In genomic region chr11:116869610-116870009, GRCh38 we compare ENCODE assay signal across 27 cellular contexts. TPM values are rescaled to one million over a fixed set of nuclear protein-coding genes. Genes with fewer than 3 reads are reported as not detected.
A peak's percentile ranks its signal among the peaks of the same experiment; 100 is the strongest.
DNase-seq lines count a peak whose midpoint lies in the region; ATAC-seq, FAIRE-seq and TF ChIP-seq lines count a peak whose summit lies in the region.
"Had no signal": no experiment of that assay in that cellular context is flagged by ENCODE, and none has a peak within 500 bp of the region (broad histone marks: within the 10 kb centered on the region; RNA-seq: fewer than 3 reads in every experiment).

No MANE protein-coding gene starts in this region.

- no peaks in the 10 kb centered on the region for H3K79me2 ChIP-seq in HepG2 (ENCODE audit: insufficient read depth, low read length)

- intact Hi-C loops in natural killer cell (cut with micrococcal nuclease) (no loop called here), HepG2 (cut with micrococcal nuclease; ENCODE audit: unreplicated experiment) (no loop called here), testis (cut with DNase I; ENCODE audit: low total_unique reads) (loop anchor here (10.0 kb wide), 1 partner anchor 235 kb away; no protein-coding TSS in a partner anchor)

- TF ChIP-seq EP300 in HepG2 (IDR thresholded peaks at IDR 0.05; ENCODE audit: low read depth in 2 of 2, low read length in 2 of 2) (no peak), HepG2 (CRISPR knock-in tag; IDR thresholded peaks at IDR 0.05; ENCODE audit: borderline replicate concordance) (no peak)

- FAIRE-seq in HepG2 (lab: Jason Lieb, UNC): peak; percentile 60
- FAIRE-seq: GM12878, RCC 7860 had no signal

- in situ Hi-C loops in HepG2 (cut with HindIII; ENCODE audit: extremely low pct_ligation_motif_present, low pct_unique_long_range_greater_than_20kb): loop anchor here (5.0 kb wide), 1 partner anchor 363 kb away; the partner anchor contains the start of genes PCSK7 and RNF214

- POLR2A ChIA-PET in activated CD4-positive, alpha-beta memory T cell treated with anti-CD3 and anti-CD28 coated beads, Interleukin-2, amount 10 ng/mL, durations not matched to agents 7 days and 5 days (lab: Charles Lee): interaction anchor here (0.6 to 2.7 kb wide), 2 partner anchors 16 to 363 kb away, joined by 3 to 7 read pairs; partner anchors contain the start of genes PCSK7 and RNF214
- POLR2A ChIA-PET in HepG2 (lab: Yijun Ruan, JAX): interaction anchor here (0.8 to 1.9 kb wide), 4 partner anchors 33 to 81 kb away, joined by 3 to 21 read pairs (median 4); partner anchors contain the start of genes APOA1, APOA5 and ZPR1

- no peak overlapping the region for H2BK12ac ChIP-seq in neuronal stem cell (ENCODE audit: low read length)

- H2BK120ac ChIP-seq in neuronal stem cell (ENCODE audit: low read depth, low read length): no peak overlapping the region

- H3K9ac ChIP-seq in HepG2 (ENCODE audit: insufficient read depth, low read depth, low read length) (no peak overlapping the region), neuronal stem cell (ENCODE audit: low read depth, low read length, poor library complexity) (no peak overlapping the region)

- H3K4me1 ChIP-seq in HepG2 (ENCODE audit: insufficient read depth, low read length) (peaks cover 20% of the 10 kb centered on the region), neuronal stem cell (ENCODE audit: control insufficient read depth in 2 of 2, insufficient read depth in 1 of 2, low read depth in 1 of 2, low read length in 2 of 2) (no peaks in the 10 kb centered on the region), testis (peaks cover 20% of the 10 kb centered on the region)
- H3K4me1 ChIP-seq: sigmoid colon, vagina had no signal

- no peak for TF ChIP-seq RAD21 in HepG2 (CRISPR knock-in tag; IDR thresholded peaks at IDR 0.05)

- H3K36me3 Mint-ChIP-seq in natural killer cell treated with Interleukin-12 subunit alpha and Interleukin-12 subunit beta and Interleukin-15 and Interleukin-18, amount 100 ng/mL, for 72 hours: peaks cover 49% of the 10 kb centered on the region
- H3K36me3 Mint-ChIP-seq in natural killer cell: peaks cover 28% of the 10 kb centered on the region
- H3K36me3 Mint-ChIP-seq in activated CD4-positive, alpha-beta memory T cell treated with anti-CD3 and anti-CD28 coated beads, Interleukin-2, amount 10 ng/mL, durations not matched to agents 7 days and 5 days (ENCODE audit: low read depth): peaks cover 63% of the 10 kb centered on the region

- H3K27ac ChIP-seq in HepG2 (ENCODE audit: extremely low read length, insufficient read depth, low read length) (no peak overlapping the region), neuronal stem cell (replicated peaks; ENCODE audit: low read length) (no peak overlapping the region), testis (no peak overlapping the region)
- H3K27ac ChIP-seq: sigmoid colon, vagina had no signal

- no peak overlapping the region for H2AK5ac ChIP-seq in neuronal stem cell (ENCODE audit: low read depth, low read length)

- H3K9me3 Mint-ChIP-seq in natural killer cell treated with Interleukin-12 subunit alpha and Interleukin-12 subunit beta and Interleukin-15 and Interleukin-18, amount 100 ng/mL, for 72 hours: no peaks in the 10 kb centered on the region
- no peaks in the 10 kb centered on the region for H3K9me3 Mint-ChIP-seq in natural killer cell
- no peaks in the 10 kb centered on the region for H3K9me3 Mint-ChIP-seq in activated CD4-positive, alpha-beta memory T cell treated with anti-CD3 and anti-CD28 coated beads, Interleukin-2, amount 10 ng/mL, durations not matched to agents 7 days and 5 days
- H3K9me3 Mint-ChIP-seq: activated naive CD4-positive, alpha-beta T cell treated with anti-CD3 and anti-CD28 coated beads, Interleukin-2, amount 10 ng/mL, durations not matched to agents 7 days and 5 days; CD14-positive monocyte; H9; stimulated activated naive CD8-positive, alpha-beta T cell treated with anti-CD3 and anti-CD28 coated beads, Interleukin-15, Interleukin-2, amounts not matched to agents 100 ng/mL and 50 ng/mL, for 24 hours had no signal

- H3K4me3 Mint-ChIP-seq in natural killer cell treated with Interleukin-12 subunit alpha and Interleukin-12 subunit beta and Interleukin-15 and Interleukin-18, amount 100 ng/mL, for 72 hours: no peak overlapping the region
- no peak overlapping the region for H3K4me3 Mint-ChIP-seq in natural killer cell
- no peak overlapping the region for H3K4me3 Mint-ChIP-seq in activated CD4-positive, alpha-beta memory T cell treated with anti-CD3 and anti-CD28 coated beads, Interleukin-2, amount 10 ng/mL, durations not matched to agents 7 days and 5 days
- H3K4me3 Mint-ChIP-seq: activated naive CD4-positive, alpha-beta T cell treated with anti-CD3 and anti-CD28 coated beads, Interleukin-2, amount 10 ng/mL, durations not matched to agents 7 days and 5 days; CD14-positive monocyte; H9; stimulated activated naive CD8-positive, alpha-beta T cell treated with anti-CD3 and anti-CD28 coated beads, Interleukin-15, Interleukin-2, amounts not matched to agents 100 ng/mL and 50 ng/mL, for 24 hours had no signal

- no peaks in the 10 kb centered on the region for H3K79me1 ChIP-seq in neuronal stem cell (ENCODE audit: low read depth, low read length)

- no peaks in the 10 kb centered on the region for H4K20me1 ChIP-seq in HepG2 (ENCODE audit: insufficient read depth, low read length)

- H3K36me3 ChIP-seq in HepG2 (replicated peaks in 1 of 2; ENCODE audit: control insufficient read depth in 1 of 2, insufficient read depth in 2 of 2, low read length in 2 of 2) (peaks cover 24 to 87% of the 10 kb centered on the region in 2 experiments), neuronal stem cell (replicated peaks in 1 of 2; ENCODE audit: control insufficient read depth in 2 of 2, insufficient read depth in 2 of 2, low read length in 2 of 2) (peaks cover 41 to 97% of the 10 kb centered on the region in 2 donors), testis (ENCODE audit: low read depth, missing control alignments) (no peaks in the 10 kb centered on the region)

- H4K8ac ChIP-seq in neuronal stem cell (ENCODE audit: low read depth, low read length): no peak overlapping the region

- peak overlapping the region; percentile 51 to 72 for H3K27ac Mint-ChIP-seq in natural killer cell treated with Interleukin-12 subunit alpha and Interleukin-12 subunit beta and Interleukin-15 and Interleukin-18, amount 100 ng/mL, for 72 hours
- peak overlapping the region in 1 of 2 donors; percentile 15 for H3K27ac Mint-ChIP-seq in natural killer cell
- peak overlapping the region; percentile 12 for H3K27ac Mint-ChIP-seq in activated CD4-positive, alpha-beta memory T cell treated with anti-CD3 and anti-CD28 coated beads, Interleukin-2, amount 10 ng/mL, durations not matched to agents 7 days and 5 days
- H3K27ac Mint-ChIP-seq: activated naive CD4-positive, alpha-beta T cell treated with anti-CD3 and anti-CD28 coated beads, Interleukin-2, amount 10 ng/mL, durations not matched to agents 7 days and 5 days; H9; stimulated activated naive CD8-positive, alpha-beta T cell treated with anti-CD3 and anti-CD28 coated beads, Interleukin-15, Interleukin-2, amounts not matched to agents 100 ng/mL and 50 ng/mL, for 24 hours had no signal

- no peak overlapping the region for H2BK5ac ChIP-seq in neuronal stem cell (ENCODE audit: low read length)

- no peaks in the 10 kb centered on the region for H3K27me3 Mint-ChIP-seq in natural killer cell treated with Interleukin-12 subunit alpha and Interleukin-12 subunit beta and Interleukin-15 and Interleukin-18, amount 100 ng/mL, for 72 hours
- H3K27me3 Mint-ChIP-seq in natural killer cell (ENCODE audit: low read depth in 2 of 2): no peaks in the 10 kb centered on the region
- H3K27me3 Mint-ChIP-seq in activated CD4-positive, alpha-beta memory T cell treated with anti-CD3 and anti-CD28 coated beads, Interleukin-2, amount 10 ng/mL, durations not matched to agents 7 days and 5 days: no peaks in the 10 kb centered on the region
- H3K27me3 Mint-ChIP-seq: activated naive CD4-positive, alpha-beta T cell treated with anti-CD3 and anti-CD28 coated beads, Interleukin-2, amount 10 ng/mL, durations not matched to agents 7 days and 5 days; stimulated activated naive CD8-positive, alpha-beta T cell treated with anti-CD3 and anti-CD28 coated beads, Interleukin-15, Interleukin-2, amounts not matched to agents 100 ng/mL and 50 ng/mL, for 24 hours had no signal

- no peak overlapping the region for H3K14ac ChIP-seq in neuronal stem cell (ENCODE audit: low read length)

- CTCF ChIA-PET in activated CD4-positive, alpha-beta memory T cell treated with anti-CD3 and anti-CD28 coated beads, Interleukin-2, amount 10 ng/mL, durations not matched to agents 7 days and 5 days (lab: Charles Lee): interaction anchor here (0.7 to 0.8 kb wide), 2 partner anchors 11 to 229 kb away, joined by 3 read pairs; no protein-coding TSS in a partner anchor
- CTCF ChIA-PET in HepG2 (lab: Yijun Ruan, JAX; ENCODE audit: low intra/inter-chr PET ratio, low total read pairs): interaction anchor here (1.2 kb wide), 1 partner anchor 236 kb away, joined by 3 read pairs; no protein-coding TSS in a partner anchor

- H3K23ac ChIP-seq in neuronal stem cell (ENCODE audit: low read depth, low read length, poor library complexity): no peak overlapping the region

- no peak overlapping the region for H3K18ac ChIP-seq in neuronal stem cell (ENCODE audit: low read length)

- TF ChIP-seq CTCF in natural killer cell (IDR thresholded peaks at IDR 0.05) (no peak), HepG2 (CRISPR knock-in tag; IDR thresholded peaks at IDR 0.05) (peak; percentile 40), testis (IDR thresholded peaks at IDR 0.05) (no peak)

- H2AFZ ChIP-seq in HepG2 (ENCODE audit: low read length): no peak overlapping the region
- no peak overlapping the region for H2AFZ ChIP-seq in neuronal stem cell (ENCODE audit: low read length)

- TF ChIP-seq POLR2A in HepG2 (IDR thresholded peaks at IDR 0.05; ENCODE audit: insufficient read depth in 1 of 2, low read depth in 2 of 2, low read length in 2 of 2) (no peak), testis (IDR thresholded peaks at IDR 0.05) (no peak)

- H3K4me2 ChIP-seq in HepG2 (ENCODE audit: low read depth, low read length): no peak overlapping the region
- H3K4me2 ChIP-seq in neuronal stem cell (ENCODE audit: insufficient read depth, low read length, poor library complexity, severe bottlenecking): no peak overlapping the region

- peaks cover 16 to 23% of the 10 kb centered on the region in 2 donors for H3K4me1 Mint-ChIP-seq in natural killer cell treated with Interleukin-12 subunit alpha and Interleukin-12 subunit beta and Interleukin-15 and Interleukin-18, amount 100 ng/mL, for 72 hours (ENCODE audit: low read depth in 2 of 2)
- peaks cover 0 to 9% of the 10 kb centered on the region in 2 donors for H3K4me1 Mint-ChIP-seq in natural killer cell
- H3K4me1 Mint-ChIP-seq in activated CD4-positive, alpha-beta memory T cell treated with anti-CD3 and anti-CD28 coated beads, Interleukin-2, amount 10 ng/mL, durations not matched to agents 7 days and 5 days: peaks cover 19% of the 10 kb centered on the region
- H3K4me1 Mint-ChIP-seq: H9 had no signal

- H3K27me3 ChIP-seq in HepG2 (ENCODE audit: control insufficient read depth in 1 of 2, insufficient read depth in 2 of 2, low read length in 2 of 2) (no peaks in the 10 kb centered on the region), neuronal stem cell (ENCODE audit: control insufficient read depth in 3 of 3, insufficient read depth in 3 of 3, low read depth in 1 of 3, low read length in 3 of 3) (no peaks in the 10 kb centered on the region), testis (no peaks in the 10 kb centered on the region)
- H3K27me3 ChIP-seq: sigmoid colon, vagina had no signal

- H3K4me3 ChIP-seq in HepG2 (replicated peaks in 1 of 3; ENCODE audit: insufficient read depth in 1 of 3, low read depth in 2 of 3, low read length in 3 of 3) (no peak overlapping the region), neuronal stem cell (ENCODE audit: low read length in 2 of 2) (no peak overlapping the region), testis (no peak overlapping the region)
- H3K4me3 ChIP-seq: GM12878, lung, sigmoid colon, vagina had no signal

- no peak overlapping the region for H2BK15ac ChIP-seq in neuronal stem cell (ENCODE audit: low read length)

- no peak for ATAC-seq in natural killer cell treated with Interleukin-12 subunit alpha and Interleukin-12 subunit beta and Interleukin-15 and Interleukin-18, amount 100 ng/mL, for 72 hours
- ATAC-seq in natural killer cell (no peak), HepG2 (peak; percentile 87), GM21367 (IDR thresholded peaks at IDR 0.05; ENCODE audit: unreplicated experiment) (no peak)
- ATAC-seq: GM12878 had no signal

- no peak for DNase-seq in natural killer cell treated with Interleukin-12 subunit alpha and Interleukin-12 subunit beta and Interleukin-15 and Interleukin-18, amount 100 ng/mL, for 72 hours (ENCODE audit: low spot score)
- no peak for DNase-seq in natural killer cell
- DNase-seq in activated CD4-positive, alpha-beta memory T cell treated with anti-CD3 and anti-CD28 coated beads, Interleukin-2, amount 10 ng/mL, durations not matched to agents 7 days and 5 days: no peak
- peak; percentile 52 for DNase-seq in HepG2 (ENCODE audit: low spot score)
- no peak for DNase-seq in T-helper 9 cell
- no peak for DNase-seq in neuronal stem cell (ENCODE audit: low spot score)
- no peak for DNase-seq in testis
- DNase-seq: ACHN; activated CD4-positive, alpha-beta T cell treated with anti-CD3 and anti-CD28 coated beads for 1 hour; activated CD8-positive, alpha-beta memory T cell treated with anti-CD3 and anti-CD28 coated beads, Interleukin-2, amount 50 U/mL, for 48 hours; activated naive CD4-positive, alpha-beta T cell treated with anti-CD3 and anti-CD28 coated beads, Interleukin-2, amount 10 ng/mL, durations not matched to agents 7 days and 5 days; aorta; DMS 273 treated with DMSO at 0.1 percent for 48 hours; H9; NCI-H2227 treated with DMSO at 0.1 percent for 48 hours; sigmoid colon had no signal

- no TSS peak for BruUV-seq in HepG2 (replicated peaks; lab: Mats Ljungman, UMichigan)

- no peaks in the 10 kb centered on the region for H3K9me3 ChIP-seq in HepG2 (ENCODE audit: low read length)
- no peaks in the 10 kb centered on the region for H3K9me3 ChIP-seq in neuronal stem cell (replicated peaks in 1 of 2; ENCODE audit: control insufficient read depth in 2 of 2, insufficient read depth in 1 of 2, low read depth in 1 of 2, low read length in 2 of 2)
- no peaks in the 10 kb centered on the region for H3K9me3 ChIP-seq in testis
- H3K9me3 ChIP-seq: sigmoid colon, vagina had no signal

- no peak overlapping the region for H4K91ac ChIP-seq in neuronal stem cell (ENCODE audit: low read depth, low read length, poor library complexity)

- 52% methylated on average over 4 of the region's 4 CpGs for WGBS in HepG2 (ENCODE audit: low lambda C conversion rate)
- no CpG with 5 or more reads among the region's 4 CpGs for WGBS in neuronal stem cell (ENCODE audit: extremely low coverage in 2 of 2, insufficient read length in 2 of 2, insufficient replicate concordance in 1 of 2), 2 donors
- WGBS in testis, 2 donors: 49 to 71% methylated on average over 4 of the region's 4 CpGs

- no peak overlapping the region for H3K4ac ChIP-seq in neuronal stem cell (ENCODE audit: low read length)

RNA-seq across cellular contexts. Expression of gene APOA1, which starts 32.2 kb away (rescaled TPM):
- not detected for total RNA-seq in natural killer cell treated with Interleukin-12 subunit alpha and Interleukin-12 subunit beta and Interleukin-15 and Interleukin-18, amount 100 ng/mL, for 72 hours
- under 1 TPM in 2 of 3 donors, not detected in 1; 0.54 to 0.87 TPM for total RNA-seq in natural killer cell
- total RNA-seq in activated CD4-positive, alpha-beta memory T cell treated with anti-CD3 and anti-CD28 coated beads, Interleukin-2, amount 10 ng/mL, durations not matched to agents 7 days and 5 days: not detected
- total RNA-seq in HepG2 (2016; rRNA removed; fragmentation: Illumina TruSeq; extraction: Trizol): 2,184 and 5,485 TPM in 2 replicates
- total RNA-seq in HepG2 (2016; cell fraction: cytosol; rRNA removed; fragmentation: Illumina TruSeq; extraction: Trizol; ENCODE audit: low read depth): 1,658 and 1,910 TPM in 2 replicates
- total RNA-seq in HepG2 (2016; cell fraction: insoluble cytoplasmic fraction; rRNA removed; fragmentation: Illumina TruSeq; extraction: Trizol): 2,147 and 5,523 TPM in 2 replicates
- 1,317 and 1,654 TPM in 2 replicates for total RNA-seq in HepG2 (2016; cell fraction: membrane; rRNA removed; fragmentation: Illumina TruSeq; extraction: Trizol)
- total RNA-seq in HepG2 (2016; cell fraction: nucleus; rRNA removed; fragmentation: Illumina TruSeq; extraction: Trizol): 3,708 and 4,228 TPM in 2 replicates
- 1,973 and 2,476 TPM in 2 replicates for polyA plus RNA-seq in HepG2 (2011; rRNA removed)
- polyA plus RNA-seq in HepG2 (2011; cell fraction: cytosol; rRNA removed): 3,263 and 3,859 TPM in 2 replicates
- polyA plus RNA-seq in HepG2 (2011; cell fraction: nucleus; rRNA removed): 1,542 and 1,981 TPM in 2 replicates
- 3,117 and 3,837 TPM in 2 replicates for polyA plus RNA-seq in HepG2 (2012)
- polyA plus RNA-seq in HepG2 (2016; cell fraction: cytosol; fragmentation: Illumina TruSeq; extraction: Trizol; ENCODE audit: low read depth): 1,826 and 2,113 TPM in 2 replicates
- polyA plus RNA-seq in HepG2 (2016; cell fraction: insoluble cytoplasmic fraction; fragmentation: Illumina TruSeq; extraction: Trizol; ENCODE audit: low read depth): 1,773 and 1,785 TPM in 2 replicates
- polyA plus RNA-seq in HepG2 (2016; cell fraction: membrane; fragmentation: Illumina TruSeq; extraction: Trizol; ENCODE audit: low read depth): 1,154 and 1,399 TPM in 2 replicates
- 5,783 and 6,817 TPM in 2 replicates for polyA plus RNA-seq in HepG2 (2016; cell fraction: nucleus; fragmentation: Illumina TruSeq; extraction: Trizol; ENCODE audit: insufficient read depth, low read depth)
- polyA minus RNA-seq in HepG2 (2011; rRNA and poly(A)+ RNA removed; ENCODE audit: low replicate concordance): 0.49 and 910 TPM in 2 replicates
- 1,155 and 1,457 TPM in 2 replicates for polyA minus RNA-seq in HepG2 (2011; cell fraction: cytosol; rRNA and poly(A)+ RNA removed)
- polyA minus RNA-seq in HepG2 (2011; cell fraction: nucleus; rRNA and poly(A)+ RNA removed): 210 and 319 TPM in 2 replicates
- polyA plus RNA-seq in neuronal stem cell (2013, experiment 1 of 2): 0.29 TPM
- 0.46 TPM for polyA plus RNA-seq in neuronal stem cell (2013, experiment 2 of 2)
- 1,000 to 10,000 TPM; 2,156 to 2,741 TPM for total RNA-seq in testis
- polyA plus RNA-seq in testis (ENCODE audit: insufficient read depth, low read depth, low replicate concordance): 617 TPM
- total RNA-seq: aorta, osteocyte, SK-MEL-5 had no signal
- polyA plus RNA-seq: CD14-positive monocyte had no signal

RNA-seq across cellular contexts. Expression of gene APOC3, which starts 39.9 kb away (rescaled TPM):
- not detected for total RNA-seq in natural killer cell treated with Interleukin-12 subunit alpha and Interleukin-12 subunit beta and Interleukin-15 and Interleukin-18, amount 100 ng/mL, for 72 hours
- total RNA-seq in natural killer cell: not detected
- total RNA-seq in activated CD4-positive, alpha-beta memory T cell treated with anti-CD3 and anti-CD28 coated beads, Interleukin-2, amount 10 ng/mL, durations not matched to agents 7 days and 5 days: not detected
- 179 and 314 TPM in 2 replicates for total RNA-seq in HepG2 (2016; rRNA removed; fragmentation: Illumina TruSeq; extraction: Trizol)
- total RNA-seq in HepG2 (2016; cell fraction: cytosol; rRNA removed; fragmentation: Illumina TruSeq; extraction: Trizol; ENCODE audit: low read depth): 470 and 617 TPM in 2 replicates
- 191 and 310 TPM in 2 replicates for total RNA-seq in HepG2 (2016; cell fraction: insoluble cytoplasmic fraction; rRNA removed; fragmentation: Illumina TruSeq; extraction: Trizol)
- 250 and 324 TPM in 2 replicates for total RNA-seq in HepG2 (2016; cell fraction: membrane; rRNA removed; fragmentation: Illumina TruSeq; extraction: Trizol)
- total RNA-seq in HepG2 (2016; cell fraction: nucleus; rRNA removed; fragmentation: Illumina TruSeq; extraction: Trizol): 211 and 238 TPM in 2 replicates
- 687 and 1,005 TPM in 2 replicates for polyA plus RNA-seq in HepG2 (2011; rRNA removed)
- polyA plus RNA-seq in HepG2 (2011; cell fraction: cytosol; rRNA removed): 944 and 988 TPM in 2 replicates
- polyA plus RNA-seq in HepG2 (2011; cell fraction: nucleus; rRNA removed): 255 and 392 TPM in 2 replicates
- polyA plus RNA-seq in HepG2 (2012): 921 and 1,213 TPM in 2 replicates
- 724 and 925 TPM in 2 replicates for polyA plus RNA-seq in HepG2 (2016; cell fraction: cytosol; fragmentation: Illumina TruSeq; extraction: Trizol; ENCODE audit: low read depth)
- polyA plus RNA-seq in HepG2 (2016; cell fraction: insoluble cytoplasmic fraction; fragmentation: Illumina TruSeq; extraction: Trizol; ENCODE audit: low read depth): 243 and 253 TPM in 2 replicates
- polyA plus RNA-seq in HepG2 (2016; cell fraction: membrane; fragmentation: Illumina TruSeq; extraction: Trizol; ENCODE audit: low read depth): 332 and 399 TPM in 2 replicates
- polyA plus RNA-seq in HepG2 (2016; cell fraction: nucleus; fragmentation: Illumina TruSeq; extraction: Trizol; ENCODE audit: insufficient read depth, low read depth): 479 and 488 TPM in 2 replicates
- 493 TPM in 1 of 2 replicates, not detected in the other for polyA minus RNA-seq in HepG2 (2011; rRNA and poly(A)+ RNA removed; ENCODE audit: low replicate concordance)
- polyA minus RNA-seq in HepG2 (2011; cell fraction: cytosol; rRNA and poly(A)+ RNA removed): 182 and 185 TPM in 2 replicates
- 38.8 and 66.1 TPM in 2 replicates for polyA minus RNA-seq in HepG2 (2011; cell fraction: nucleus; rRNA and poly(A)+ RNA removed)
- not detected for polyA plus RNA-seq in neuronal stem cell (2013, experiment 1 of 2)
- not detected for polyA plus RNA-seq in neuronal stem cell (2013, experiment 2 of 2)
- under 1 TPM in 1 of 2 donors, not detected in 1; 0.81 TPM for total RNA-seq in testis
- 4.0 TPM for polyA plus RNA-seq in testis (ENCODE audit: insufficient read depth, low read depth, low replicate concordance)
- total RNA-seq: aorta, cerebellum, H9, myocyte, osteocyte, sigmoid colon, SK-MEL-5, vagina had no signal
- polyA plus RNA-seq: CD14-positive monocyte, GM12878 had no signal

RNA-seq across cellular contexts. Expression of gene APOA4, which starts 46.5 kb away (rescaled TPM):
- not detected for total RNA-seq in natural killer cell treated with Interleukin-12 subunit alpha and Interleukin-12 subunit beta and Interleukin-15 and Interleukin-18, amount 100 ng/mL, for 72 hours
- total RNA-seq in natural killer cell (not detected), HepG2 (2016; rRNA removed; fragmentation: Illumina TruSeq; extraction: Trizol) (1.8 and 3.8 TPM in 2 replicates), testis (not detected)
- total RNA-seq in activated CD4-positive, alpha-beta memory T cell treated with anti-CD3 and anti-CD28 coated beads, Interleukin-2, amount 10 ng/mL, durations not matched to agents 7 days and 5 days: not detected
- 1.2 and 2.1 TPM in 2 replicates for total RNA-seq in HepG2 (2016; cell fraction: cytosol; rRNA removed; fragmentation: Illumina TruSeq; extraction: Trizol; ENCODE audit: low read depth)
- 2.1 and 3.7 TPM in 2 replicates for total RNA-seq in HepG2 (2016; cell fraction: insoluble cytoplasmic fraction; rRNA removed; fragmentation: Illumina TruSeq; extraction: Trizol)
- total RNA-seq in HepG2 (2016; cell fraction: membrane; rRNA removed; fragmentation: Illumina TruSeq; extraction: Trizol): 2.5 and 3.8 TPM in 2 replicates
- 1.5 and 3.9 TPM in 2 replicates for total RNA-seq in HepG2 (2016; cell fraction: nucleus; rRNA removed; fragmentation: Illumina TruSeq; extraction: Trizol)
- polyA plus RNA-seq in HepG2 (2011; rRNA removed) (7.2 and 11.0 TPM in 2 replicates), testis (ENCODE audit: insufficient read depth, low read depth, low replicate concordance) (not detected)
- polyA plus RNA-seq in HepG2 (2011; cell fraction: cytosol; rRNA removed): 9.4 and 10.1 TPM in 2 replicates
- polyA plus RNA-seq in HepG2 (2011; cell fraction: nucleus; rRNA removed): 4.4 and 6.4 TPM in 2 replicates
- 5.7 and 7.6 TPM in 2 replicates for polyA plus RNA-seq in HepG2 (2012)
- 1.8 and 2.4 TPM in 2 replicates for polyA plus RNA-seq in HepG2 (2016; cell fraction: cytosol; fragmentation: Illumina TruSeq; extraction: Trizol; ENCODE audit: low read depth)
- polyA plus RNA-seq in HepG2 (2016; cell fraction: insoluble cytoplasmic fraction; fragmentation: Illumina TruSeq; extraction: Trizol; ENCODE audit: low read depth): 1.6 and 1.8 TPM in 2 replicates
- polyA plus RNA-seq in HepG2 (2016; cell fraction: membrane; fragmentation: Illumina TruSeq; extraction: Trizol; ENCODE audit: low read depth): 2.4 and 3.3 TPM in 2 replicates
- 3.5 and 4.1 TPM in 2 replicates for polyA plus RNA-seq in HepG2 (2016; cell fraction: nucleus; fragmentation: Illumina TruSeq; extraction: Trizol; ENCODE audit: insufficient read depth, low read depth)
- 4.4 TPM in 1 of 2 replicates, not detected in the other for polyA minus RNA-seq in HepG2 (2011; rRNA and poly(A)+ RNA removed; ENCODE audit: low replicate concordance)
- 2.5 and 3.2 TPM in 2 replicates for polyA minus RNA-seq in HepG2 (2011; cell fraction: cytosol; rRNA and poly(A)+ RNA removed)
- 0.77 and 1.6 TPM in 2 replicates for polyA minus RNA-seq in HepG2 (2011; cell fraction: nucleus; rRNA and poly(A)+ RNA removed)
- not detected for polyA plus RNA-seq in neuronal stem cell (2013, experiment 1 of 2)
- not detected for polyA plus RNA-seq in neuronal stem cell (2013, experiment 2 of 2)
- total RNA-seq: aorta, GM12878, H9, lung, myocyte, osteocyte, sigmoid colon, SK-MEL-5, vagina had no signal
- polyA plus RNA-seq: CD14-positive monocyte, GM12878 had no signal

Comparison
In these comparisons a context has a peak if more than half of its experiments do, and no peak if none do; other contexts are left out.
1. RNA of gene APOA1, which starts 32.2 kb away (total RNA-seq): 1,317 to 5,523 TPM in HepG2 and 2,156 to 2,741 TPM in testis; 0.54 to 0.87 TPM in natural killer cell, not detected in natural killer cell treated with Interleukin-12 subunit alpha and Interleukin-12 subunit beta and Interleukin-15 and Interleukin-18, amount 100 ng/mL, for 72 hours and not detected in activated CD4-positive, alpha-beta memory T cell treated with anti-CD3 and anti-CD28 coated beads, Interleukin-2, amount 10 ng/mL, durations not matched to agents 7 days and 5 days; every median in the first group is over 100 times any median in the second.
2. RNA of gene APOC3, which starts 39.9 kb away (total RNA-seq): 179 to 617 TPM in HepG2; 0.81 TPM in testis, not detected in natural killer cell treated with Interleukin-12 subunit alpha and Interleukin-12 subunit beta and Interleukin-15 and Interleukin-18, amount 100 ng/mL, for 72 hours, not detected in natural killer cell and not detected in activated CD4-positive, alpha-beta memory T cell treated with anti-CD3 and anti-CD28 coated beads, Interleukin-2, amount 10 ng/mL, durations not matched to agents 7 days and 5 days; every median in the first group is over 10 times any median in the second.